ENCODE assay signal across 1 cellular context in the genomic region with DNA sequence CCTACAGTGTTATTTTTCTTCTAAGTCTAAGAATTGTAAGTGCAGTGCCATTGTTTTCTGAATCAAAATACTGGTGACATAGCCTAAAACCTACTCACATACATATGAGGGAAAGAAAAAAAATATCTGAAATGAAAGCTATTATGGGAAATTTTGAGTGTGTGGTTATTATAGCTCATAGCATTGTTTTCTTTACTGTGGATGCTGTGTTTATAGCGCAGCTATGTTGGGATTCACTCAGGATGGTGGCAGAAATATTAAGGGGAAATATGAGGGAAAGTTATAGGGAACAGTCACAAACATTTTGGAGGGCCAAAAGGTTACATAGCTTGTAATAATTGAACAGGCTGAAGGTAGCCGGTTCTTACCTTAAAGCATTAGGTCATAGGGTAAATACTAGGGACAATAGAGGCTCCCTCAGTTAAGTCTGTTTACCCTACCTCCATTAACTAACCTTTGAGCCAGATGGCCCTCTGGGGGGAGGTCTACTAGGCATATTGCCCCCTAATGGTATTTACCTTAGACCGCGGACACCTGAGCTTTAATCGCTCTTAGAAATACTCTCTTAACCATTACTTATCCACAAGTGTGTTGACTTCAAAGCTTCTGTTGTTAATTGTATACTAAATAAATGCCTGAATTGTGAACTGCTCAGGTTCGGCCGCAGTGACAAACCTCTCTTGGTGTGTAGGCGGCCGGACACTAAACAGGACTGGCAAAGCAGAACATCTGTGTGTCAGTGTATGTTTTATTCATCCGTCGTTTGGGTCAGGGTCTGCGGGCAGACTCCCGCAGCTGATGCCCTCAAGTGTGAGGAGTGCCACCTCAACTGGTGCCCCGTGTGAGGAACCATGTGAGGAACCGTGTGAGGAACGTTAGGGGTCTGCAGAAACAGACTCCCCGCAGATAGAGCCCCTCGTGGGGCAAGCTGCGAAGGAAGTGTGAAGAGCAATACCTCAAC.
TF ChIP-seq lines count a peak whose summit lies in the region.

No MANE protein-coding gene starts in this region.

TF ChIP-seq in SK-N-SH, 30 proteins besides CTCF, POLR2A, EP300 and RAD21 (continued from another document):
- TF ChIP-seq, protein P1, sequence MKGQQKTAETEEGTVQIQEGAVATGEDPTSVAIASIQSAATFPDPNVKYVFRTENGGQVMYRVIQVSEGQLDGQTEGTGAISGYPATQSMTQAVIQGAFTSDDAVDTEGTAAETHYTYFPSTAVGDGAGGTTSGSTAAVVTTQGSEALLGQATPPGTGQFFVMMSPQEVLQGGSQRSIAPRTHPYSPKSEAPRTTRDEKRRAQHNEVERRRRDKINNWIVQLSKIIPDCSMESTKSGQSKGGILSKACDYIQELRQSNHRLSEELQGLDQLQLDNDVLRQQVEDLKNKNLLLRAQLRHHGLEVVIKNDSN (IDR thresholded peaks at IDR 0.05; ENCODE audit: borderline replicate concordance, low read depth), result no peak
- TF ChIP-seq NRF1 (IDR thresholded peaks at IDR 0.05; ENCODE audit: low read depth, low read length), result no peak
